ENCODE assay signal across 27 cellular contexts in genomic region chr1:229196404-229197224, GRCh38.
DNase-seq lines count a peak whose midpoint lies in the region; ATAC-seq and TF ChIP-seq lines count a peak whose summit lies in the region.
"Had no signal": no experiment of that assay in that cellular context is flagged by ENCODE, and none has a peak within 500 bp of the region (broad histone marks: within the 10 kb centered on the region; RNA-seq: fewer than 3 reads in every experiment).

No MANE protein-coding gene starts in this region.

- no peak overlapping the region for H3K4me3 ChIP-seq in HEK293 (ENCODE audit: low read depth, low read length)
- H3K4me3 ChIP-seq in CD8-positive, alpha-beta T cell (ENCODE audit: low read depth, low read length) = no peak overlapping the region
- H3K4me3 ChIP-seq: BLaER1, neural progenitor cell, uterus had no signal

- H3K36me3 Mint-ChIP-seq in CD8-positive, alpha-beta T cell = no peaks in the 10 kb centered on the region
- H3K36me3 Mint-ChIP-seq: activated naive CD8-positive, alpha-beta T cell treated with anti-CD3 and anti-CD28 coated beads for 36 hours; IgD-negative memory B cell; neural progenitor cell had no signal

- intact Hi-C loops in Right ventricle myocardium inferior (cut with DNase I) = no loop called here
- intact Hi-C loops in CD8-positive, alpha-beta T cell (cut with DNase I, micrococcal nuclease) = no loop called here

- H3K27ac Mint-ChIP-seq in CD8-positive, alpha-beta T cell = no peak overlapping the region
- H3K27ac Mint-ChIP-seq: activated naive CD8-positive, alpha-beta T cell treated with anti-CD3 and anti-CD28 coated beads for 36 hours; activated T-cell treated with anti-CD3 and anti-CD28 coated beads, Interleukin-2, amount 50 U/mL, for 24 hours; IgD-negative memory B cell; neural progenitor cell had no signal

- no peaks in the 10 kb centered on the region for H3K27me3 Mint-ChIP-seq in CD8-positive, alpha-beta T cell (ENCODE audit: low read depth)
- H3K27me3 Mint-ChIP-seq: activated naive CD8-positive, alpha-beta T cell treated with anti-CD3 and anti-CD28 coated beads for 36 hours; activated T-cell treated with anti-CD3 and anti-CD28 coated beads, Interleukin-2, amount 50 U/mL, for 24 hours; stimulated activated naive CD8-positive, alpha-beta T cell treated with anti-CD3 and anti-CD28 coated beads, Interleukin-15, amount 100 ng/mL, for 72 hours had no signal

- no peak for ATAC-seq in Right ventricle myocardium inferior
- no peak for ATAC-seq in CD8-positive, alpha-beta T cell
- ATAC-seq: left lobe of liver; right cardiac atrium; stimulated activated naive CD8-positive, alpha-beta T cell treated with anti-CD3 and anti-CD28 coated beads, Interleukin-15, amount 100 ng/mL, for 72 hours had no signal

- H3K9me3 ChIP-seq in HEK293 (ENCODE audit: control insufficient read depth, insufficient read depth, low read depth, low read length) = no peaks in the 10 kb centered on the region
- no peaks in the 10 kb centered on the region for H3K9me3 ChIP-seq in CD8-positive, alpha-beta T cell (ENCODE audit: low read length)
- H3K9me3 ChIP-seq: BLaER1, uterus had no signal

- H3K4me1 Mint-ChIP-seq in CD8-positive, alpha-beta T cell (ENCODE audit: low read depth) = peaks cover 31% of the 10 kb centered on the region
- H3K4me1 Mint-ChIP-seq: stimulated activated naive CD8-positive, alpha-beta T cell treated with anti-CD3 and anti-CD28 coated beads, Interleukin-15, amount 100 ng/mL, for 72 hours had no signal

- H3K27ac ChIP-seq in HEK293 (ENCODE audit: extremely low read depth, low read depth, low read length) = no peak overlapping the region
- no peak overlapping the region for H3K27ac ChIP-seq in CD8-positive, alpha-beta T cell (ENCODE audit: low read depth, low read length)
- H3K27ac ChIP-seq: BLaER1, neural progenitor cell, uterus had no signal

- peaks cover 9% of the 10 kb centered on the region for H3K4me1 ChIP-seq in HEK293 (ENCODE audit: control insufficient read depth, insufficient read depth, low read length)
- peaks cover 4% of the 10 kb centered on the region for H3K4me1 ChIP-seq in CD8-positive, alpha-beta T cell (ENCODE audit: insufficient read depth, low read length)
- H3K4me1 ChIP-seq: neural progenitor cell, uterus had no signal

- CTCF ChIA-PET in HEK293 (lab: Yijun Ruan, JAX) = interaction anchor here (1.2 kb wide), 1 partner anchor 10 kb away, joined by 3 read pairs; no protein-coding TSS in a partner anchor
- CTCF ChIA-PET in CD8-positive, alpha-beta T cell (lab: Charles Lee) = interaction anchor here (0.6 to 1.2 kb wide), 3 partner anchors 9 to 253 kb away, joined by 3 read pairs; no protein-coding TSS in a partner anchor

- no peaks in the 10 kb centered on the region for H3K9me3 Mint-ChIP-seq in CD8-positive, alpha-beta T cell
- H3K9me3 Mint-ChIP-seq: activated naive CD8-positive, alpha-beta T cell treated with anti-CD3 and anti-CD28 coated beads for 36 hours; activated T-cell treated with anti-CD3 and anti-CD28 coated beads, Interleukin-2, amount 50 U/mL, for 24 hours; IgD-negative memory B cell; neural progenitor cell; stimulated activated naive CD8-positive, alpha-beta T cell treated with anti-CD3 and anti-CD28 coated beads, Interleukin-15, amount 100 ng/mL, for 72 hours had no signal

- no peak for TF ChIP-seq CTCF in HEK293 (tag by site-specific recombination; IDR thresholded peaks at IDR 0.05)
- no peak for TF ChIP-seq CTCF in CD8-positive, alpha-beta T cell (IDR thresholded peaks at IDR 0.05)

- H3K27me3 ChIP-seq in CD8-positive, alpha-beta T cell (ENCODE audit: insufficient read depth, low read length) = no peaks in the 10 kb centered on the region
- H3K27me3 ChIP-seq: BLaER1, neural progenitor cell, uterus had no signal

- H3K36me3 ChIP-seq in HEK293 (ENCODE audit: control insufficient read depth in 2 of 2, insufficient read depth in 1 of 2, low read length in 2 of 2) = no peaks in the 10 kb centered on the region
- H3K36me3 ChIP-seq in CD8-positive, alpha-beta T cell (ENCODE audit: insufficient read depth, low read length) = no peaks in the 10 kb centered on the region
- H3K36me3 ChIP-seq: BLaER1, neural progenitor cell, uterus had no signal

- POLR2A ChIA-PET in HEK293 (lab: Yijun Ruan, JAX) = no interaction called here
- POLR2A ChIA-PET in CD8-positive, alpha-beta T cell (lab: Charles Lee) = interaction anchor here (1.0 kb wide), 1 partner anchor 8 kb away, joined by 3 read pairs; no protein-coding TSS in a partner anchor

- no peak overlapping the region for H3K4me3 Mint-ChIP-seq in CD8-positive, alpha-beta T cell
- H3K4me3 Mint-ChIP-seq: activated naive CD8-positive, alpha-beta T cell treated with anti-CD3 and anti-CD28 coated beads for 36 hours; activated T-cell treated with anti-CD3 and anti-CD28 coated beads, Interleukin-2, amount 50 U/mL, for 24 hours; IgD-negative memory B cell; neural progenitor cell; stimulated activated naive CD8-positive, alpha-beta T cell treated with anti-CD3 and anti-CD28 coated beads, Interleukin-15, amount 100 ng/mL, for 72 hours had no signal

- DNase-seq in AG08395 (ENCODE audit: low spot score) (peak; percentile 72), amniotic stem cell (lab: John Stamatoyannopoulos, UW) (peak; percentile 25), iris pigment epithelial cell (ENCODE audit: low read depth) (peak; percentile 67), cerebellar nuclear complex (lab: John Stamatoyannopoulos, UW) (no peak), cerebellum (ENCODE audit: low spot score) (no peak), Right ventricle myocardium inferior (ENCODE audit: missing footprints) (no peak)
- no peak for DNase-seq in CD8-positive, alpha-beta T cell
- DNase-seq: activated CD4-positive, alpha-beta T cell treated with anti-CD3 and anti-CD28 coated beads, Interleukin-2, amount 50 U/mL, for 1 hour; activated CD4-positive, CD25-positive, alpha-beta regulatory T cell; activated gamma-delta T cell; activated naive CD8-positive, alpha-beta T cell treated with anti-CD3 and anti-CD28 coated beads for 36 hours; activated T-cell treated with anti-CD3 and anti-CD28 coated beads, Interleukin-2, amount 50 U/mL, for 24 hours; caudate nucleus; NCI-H1092 treated with DMSO at 0.1 percent for 48 hours; NCI-H187 treated with DMSO at 0.1 percent for 48 hours; NCI-H2171; right cardiac atrium; stimulated activated CD4-positive, alpha-beta T cell treated with anti-CD3 and anti-CD28 coated beads, Interleukin-12 subunit alpha, Interleukin-12 subunit beta, amount 100 ng/mL, for 4 hours; stimulated activated CD4-positive, alpha-beta T cell treated with anti-CD3 and anti-CD28 coated beads, Interleukin-2, amount 100 ng/mL, for 48 hours; stimulated activated naive CD8-positive, alpha-beta T cell treated with anti-CD3 and anti-CD28 coated beads, Interleukin-15, amount 100 ng/mL, for 72 hours; T-helper 1 cell; uterus had no signal

TF ChIP-seq in HEK293, 187 proteins besides CTCF, POLR2A, EP300 and RAD21:
- no peak for TF ChIP-seq ZNF280C (tag by site-specific recombination; IDR thresholded peaks at IDR 0.05)
- peak; percentile 91 for TF ChIP-seq ZNF121 (tag by site-specific recombination; IDR thresholded peaks at IDR 0.05)

Comparison
In these comparisons a context has a peak if more than half of its experiments do, and no peak if none do; other contexts are left out.
1. DNase-seq: peak in AG08395 (single experiment), amniotic stem cell (single experiment) and iris pigment epithelial cell (single experiment); none in cerebellar nuclear complex (0 of 2), cerebellum (single experiment), Right ventricle myocardium inferior (single experiment) and CD8-positive, alpha-beta T cell (0 of 7).